Comparison of ENCODE assay signal across 5 cellular contexts in genomic region chrX:2755169-2755715, GRCh38. TPM values are rescaled to one million over a fixed set of nuclear protein-coding genes. Genes with fewer than 3 reads are reported as not detected.
"Had no signal": no experiment of that assay in that cellular context is flagged by ENCODE, and none has a peak within 500 bp of the region (broad histone marks: within the 10 kb centered on the region; RNA-seq: fewer than 3 reads in every experiment).

No MANE protein-coding gene starts in this region.

RNA-seq across cellular contexts. Expression of gene XG, which starts 3.4 kb away (rescaled TPM):
- total RNA-seq: activated CD4-positive, alpha-beta memory T cell treated with anti-CD3 and anti-CD28 coated beads for 36 hours; activated CD4-positive, alpha-beta T cell treated with anti-CD3 and anti-CD28 coated beads, Interleukin-2, amount 10 ng/mL, durations not matched to agents 7 days and 5 days; activated T-cell treated with anti-CD3 and anti-CD28 coated beads, Interleukin-2, amount 50 U/mL, for 4 hours; OCI-LY7; SJSA1 had no signal
